Comparison of ENCODE assay signal across 22 cellular contexts in genomic region chr5:110115485-110115884, GRCh38.
"Had no signal": no experiment of that assay in that cellular context is flagged by ENCODE, and none has a peak within 500 bp of the region (broad histone marks: within the 10 kb centered on the region; RNA-seq: fewer than 3 reads in every experiment).

No MANE protein-coding gene starts in this region.

- H3K27ac ChIP-seq: heart right ventricle, lower lobe of right lung, prostate gland, right atrium auricular region, sigmoid colon, stomach, thyroid gland had no signal

- ATAC-seq: effector memory CD8-positive, alpha-beta T cell; heart right ventricle; left ventricle myocardium superior; lower lobe of right lung; naive thymus-derived CD8-positive, alpha-beta T cell; stimulated activated effector memory CD8-positive, alpha-beta T cell treated with anti-CD3 and anti-CD28 coated beads, Interleukin-12 subunit alpha, Interleukin-12 subunit beta, amount 100 ng/mL, for 72 hours had no signal

- H3K27me3 ChIP-seq: right atrium auricular region, sigmoid colon, stomach, thyroid gland had no signal

- H3K4me1 ChIP-seq: heart right ventricle, lower lobe of right lung, prostate gland, right atrium auricular region, sigmoid colon, stomach, thyroid gland had no signal

- H3K4me3 ChIP-seq: heart right ventricle, lower lobe of right lung, prostate gland, right atrium auricular region, sigmoid colon, stomach, thyroid gland had no signal

- DNase-seq: cortex of kidney; effector memory CD8-positive, alpha-beta T cell; glutamatergic neuron; heart right ventricle; hippocampal formation; islet precursor cell; kidney glomerular epithelial cell; left ventricle myocardium superior; lower lobe of right lung; naive thymus-derived CD8-positive, alpha-beta T cell; nephron progenitor cell; nucleus accumbens; sigmoid colon; stimulated activated CD4-positive, alpha-beta T cell treated with anti-CD3 and anti-CD28 coated beads, Interleukin-2, amount 100 ng/mL, for 24 hours; stimulated activated CD4-positive, alpha-beta T cell treated with anti-CD3 and anti-CD28 coated beads, Interleukin-4, amount 100 ng/mL, for 24 hours; stimulated activated naive CD4-positive, alpha-beta T cell treated with Interleukin-2 at 50 U/mL for 16 hours; stomach; thyroid gland; trophoblast cell had no signal

- H3K36me3 ChIP-seq: heart right ventricle, lower lobe of right lung, prostate gland, right atrium auricular region, sigmoid colon, stomach, thyroid gland had no signal

- H3K9me3 ChIP-seq: prostate gland, thyroid gland had no signal
